In genomic region chr19:23769691-23770468, GRCh38 we compare ENCODE assay signal across 1 cellular context.
TF ChIP-seq lines count a peak whose summit lies in the region.

No MANE protein-coding gene starts in this region.

TF ChIP-seq in WTC11, 78 proteins besides CTCF, POLR2A, EP300 and RAD21:
- TF ChIP-seq ZNF281 (CRISPR knock-in tag; IDR thresholded peaks at IDR 0.05) (no peak), ZBTB21 (CRISPR knock-in tag; IDR thresholded peaks at IDR 0.05; ENCODE audit: borderline replicate concordance) (no peak), NR2C2 (CRISPR knock-in tag; IDR thresholded peaks at IDR 0.05) (no peak), CBFB (CRISPR knock-in tag; IDR thresholded peaks at IDR 0.05; ENCODE audit: low read depth) (no peak), ATF3 (CRISPR knock-in tag; conservative IDR thresholded peaks at IDR 0.05) (no peak), FOXP4 (CRISPR knock-in tag; IDR thresholded peaks at IDR 0.05) (no peak), IRF1 (CRISPR knock-in tag; IDR thresholded peaks at IDR 0.05) (no peak), JAZF1 (CRISPR knock-in tag; IDR thresholded peaks at IDR 0.05) (no peak), EMX1 (CRISPR knock-in tag; IDR thresholded peaks at IDR 0.05) (no peak), ZNF423 (CRISPR knock-in tag; IDR thresholded peaks at IDR 0.05) (no peak), HMGXB4 (CRISPR knock-in tag; IDR thresholded peaks at IDR 0.05) (no peak), GRHL2 (CRISPR knock-in tag; IDR thresholded peaks at IDR 0.05; ENCODE audit: insufficient replicate concordance, severe bottlenecking) (no peak), GABPB1 (CRISPR knock-in tag; IDR thresholded peaks at IDR 0.05) (no peak), PREB (CRISPR knock-in tag; IDR thresholded peaks at IDR 0.05; ENCODE audit: borderline replicate concordance) (no peak), CREM (CRISPR knock-in tag; IDR thresholded peaks at IDR 0.05) (no peak), ZNF121 (CRISPR knock-in tag; IDR thresholded peaks at IDR 0.05) (no peak), SOX15 (CRISPR knock-in tag; IDR thresholded peaks at IDR 0.05) (no peak), STAT6 (CRISPR knock-in tag; conservative IDR thresholded peaks at IDR 0.05; ENCODE audit: low read depth) (no peak)
TF ChIP-seq in WTC11: peak in this region for 0.
